ENCODE assay signal across 33 cellular contexts in genomic region chr3:37190667-37191066, GRCh38.
"Had no signal": no experiment of that assay in that cellular context is flagged by ENCODE, and none has a peak within 500 bp of the region (broad histone marks: within the 10 kb centered on the region; RNA-seq: fewer than 3 reads in every experiment).

No MANE protein-coding gene starts in this region.

- H3K4me3 Mint-ChIP-seq: activated CD8-positive, alpha-beta memory T cell treated with anti-CD3 and anti-CD28 coated beads, Interleukin-2, amount 10 ng/mL, durations not matched to agents 7 days and 5 days; activated CD8-positive, alpha-beta T cell treated with anti-CD3 and anti-CD28 coated beads, Interleukin-2, amount 10 ng/mL, durations not matched to agents 7 days and 5 days; activated naive CD4-positive, alpha-beta T cell treated with anti-CD3 and anti-CD28 coated beads, Interleukin-2, amount 10 ng/mL, durations not matched to agents 7 days and 5 days; activated naive CD8-positive, alpha-beta T cell treated with anti-CD3 and anti-CD28 coated beads, Interleukin-2, amount 10 ng/mL, durations not matched to agents 7 days and 5 days had no signal

- DNase-seq: activated CD4-positive, alpha-beta T cell treated with anti-CD3 and anti-CD28 coated beads for 48 hours; activated CD4-positive, alpha-beta T cell treated with anti-CD3 and anti-CD28 coated beads, Interleukin-2, amount 50 U/mL, for 4 hours; activated CD8-positive, alpha-beta memory T cell treated with anti-CD3 and anti-CD28 coated beads, Interleukin-2, amount 10 ng/mL, durations not matched to agents 7 days and 5 days; activated CD8-positive, alpha-beta T cell treated with anti-CD3 and anti-CD28 coated beads, Interleukin-2, amount 10 ng/mL, durations not matched to agents 7 days and 5 days; activated gamma-delta T cell treated with Interleukin-2 at 50 U/mL for 16 hours; activated naive CD4-positive, alpha-beta T cell treated with anti-CD3 and anti-CD28 coated beads, Interleukin-2, amount 10 ng/mL, durations not matched to agents 7 days and 5 days; activated naive CD8-positive, alpha-beta T cell treated with anti-CD3 and anti-CD28 coated beads, Interleukin-2, amount 10 ng/mL, durations not matched to agents 7 days and 5 days; activated T-cell treated with anti-CD3 and anti-CD28 coated beads, Interleukin-2, amount 50 U/mL, for 48 hours; aorta; central memory CD4-positive, alpha-beta T cell; MG63; MV-4-11; NCI-H1092 treated with DMSO at 0.1 percent for 48 hours; NCI-H1417 treated with DMSO at 0.1 percent for 48 hours; NCI-H1694; NCI-H2029; NCI-H2107; NCI-H2171 treated with DMSO at 0.1 percent for 48 hours; NCI-H345; NCI-H510A treated with DMSO at 0.1 percent for 48 hours; NCI-H69; NK-92 treated with Interleukin-12 subunit alpha and Interleukin-12 subunit beta, amount 100 ng/mL, for 24 hours; Peyer's patch; Right ventricle myocardium superior; SJCRH30; SK-N-SH; T-helper 1 cell; WERI-Rb-1 had no signal

- H3K9me3 ChIP-seq: breast epithelium, MG63, Peyer's patch, SJCRH30, SK-N-SH had no signal

- H3K27ac Mint-ChIP-seq: activated CD8-positive, alpha-beta memory T cell treated with anti-CD3 and anti-CD28 coated beads, Interleukin-2, amount 10 ng/mL, durations not matched to agents 7 days and 5 days; activated CD8-positive, alpha-beta T cell treated with anti-CD3 and anti-CD28 coated beads, Interleukin-2, amount 10 ng/mL, durations not matched to agents 7 days and 5 days; activated naive CD4-positive, alpha-beta T cell treated with anti-CD3 and anti-CD28 coated beads, Interleukin-2, amount 10 ng/mL, durations not matched to agents 7 days and 5 days; activated naive CD8-positive, alpha-beta T cell treated with anti-CD3 and anti-CD28 coated beads, Interleukin-2, amount 10 ng/mL, durations not matched to agents 7 days and 5 days; activated T-helper 2 cell treated with anti-CD3 and anti-CD28 coated beads, Interferon-gamma antibody, Interleukin-2, Interleukin-4, amounts not matched to agents 10 μg/mL and 5 μg/mL and 100 μg/mL, durations not matched to agents 14 hours and 24 hours and 36 hours had no signal

- ATAC-seq: activated CD4-positive, CD25-positive, alpha-beta regulatory T cell treated with anti-CD3 and anti-CD28 coated beads, Interleukin-2, amount 50 U/mL, for 24 hours; activated CD8-positive, alpha-beta memory T cell treated with anti-CD3 and anti-CD28 coated beads, Interleukin-2, amount 10 ng/mL, durations not matched to agents 7 days and 5 days; activated CD8-positive, alpha-beta T cell treated with anti-CD3 and anti-CD28 coated beads, Interleukin-2, amount 10 ng/mL, durations not matched to agents 7 days and 5 days; HepG2 had no signal

- H3K4me1 ChIP-seq: breast epithelium, Peyer's patch, SJCRH30 had no signal

- H3K4me3 ChIP-seq: breast epithelium, MG63, Peyer's patch, SJCRH30 had no signal

- H3K4me1 Mint-ChIP-seq: activated CD8-positive, alpha-beta memory T cell treated with anti-CD3 and anti-CD28 coated beads, Interleukin-2, amount 10 ng/mL, durations not matched to agents 7 days and 5 days; activated naive CD4-positive, alpha-beta T cell treated with anti-CD3 and anti-CD28 coated beads, Interleukin-2, amount 10 ng/mL, durations not matched to agents 7 days and 5 days; activated naive CD8-positive, alpha-beta T cell treated with anti-CD3 and anti-CD28 coated beads, Interleukin-2, amount 10 ng/mL, durations not matched to agents 7 days and 5 days had no signal

- H3K27me3 Mint-ChIP-seq: activated CD8-positive, alpha-beta memory T cell treated with anti-CD3 and anti-CD28 coated beads, Interleukin-2, amount 10 ng/mL, durations not matched to agents 7 days and 5 days had no signal

- H3K36me3 ChIP-seq: breast epithelium, MG63, Peyer's patch, SJCRH30, WERI-Rb-1 had no signal

- H3K27ac ChIP-seq: breast epithelium, Peyer's patch, RWPE1, SJCRH30, WERI-Rb-1 had no signal

- H3K9me3 Mint-ChIP-seq: activated naive CD4-positive, alpha-beta T cell treated with anti-CD3 and anti-CD28 coated beads, Interleukin-2, amount 10 ng/mL, durations not matched to agents 7 days and 5 days; activated naive CD8-positive, alpha-beta T cell treated with anti-CD3 and anti-CD28 coated beads, Interleukin-2, amount 10 ng/mL, durations not matched to agents 7 days and 5 days; activated T-helper 2 cell treated with anti-CD3 and anti-CD28 coated beads, Interferon-gamma antibody, Interleukin-2, Interleukin-4, amounts not matched to agents 10 μg/mL and 5 μg/mL and 100 μg/mL, durations not matched to agents 14 hours and 24 hours and 36 hours had no signal
